Comparison of ENCODE assay signal across 8 cellular contexts in genomic region chr2:64524604-64525322, GRCh38. TPM values are rescaled to one million over a fixed set of nuclear protein-coding genes. Genes with fewer than 3 reads are reported as not detected.
DNase-seq lines count a peak whose midpoint lies in the region; ATAC-seq and TF ChIP-seq lines count a peak whose summit lies in the region.

No MANE protein-coding gene starts in this region.

- DNase-seq in D341Med (ENCODE audit: low spot score) = peak; percentile 69
- peak; percentile 2 to 17 (median 13) for DNase-seq in activated CD8-positive, alpha-beta memory T cell treated with anti-CD3 and anti-CD28 coated beads for 48 hours (ENCODE audit: low read depth in 2 of 3, low spot score in 2 of 3)
- no peak for DNase-seq in esophagus squamous epithelium (lab: John Stamatoyannopoulos, UW)
- no peak for DNase-seq in upper lobe of right lung
- DNase-seq in retina = no peak

- H3K9me3 Mint-ChIP-seq in nephron = no peaks in the 10 kb centered on the region

- intact Hi-C loops in esophagus squamous epithelium (cut with DNase I) = no loop called here
- intact Hi-C loops in upper lobe of right lung (cut with DNase I) = no loop called here

- TF ChIP-seq EP300 in Ishikawa (IDR thresholded peaks at IDR 0.05; ENCODE audit: borderline replicate concordance) = no peak

- TF ChIP-seq CTCF in esophagus squamous epithelium (IDR thresholded peaks at IDR 0.05) (no peak), nephron (IDR thresholded peaks at IDR 0.05; ENCODE audit: unreplicated experiment in 3 of 3) (no peak), upper lobe of right lung (IDR thresholded peaks at IDR 0.05) (no peak)

- H3K4me3 ChIP-seq in esophagus squamous epithelium (peak overlapping the region; percentile 82 to 97 (median 91)), upper lobe of right lung (peak overlapping the region; percentile 94)

- peaks cover 12% of the 10 kb centered on the region for H3K4me1 Mint-ChIP-seq in nephron

- H3K4me1 ChIP-seq in esophagus squamous epithelium (peaks cover 0 to 45% (median 0%) of the 10 kb centered on the region in 3 donors), upper lobe of right lung (peaks cover 19% of the 10 kb centered on the region)

- peaks cover 0 to 4% (median 0%) of the 10 kb centered on the region in 3 donors for H3K36me3 ChIP-seq in esophagus squamous epithelium
- no peaks in the 10 kb centered on the region for H3K36me3 ChIP-seq in upper lobe of right lung

- H3K36me3 Mint-ChIP-seq in nephron (ENCODE audit: low read depth) = no peaks in the 10 kb centered on the region

- WGBS in esophagus squamous epithelium, 2 donors = 0% methylated on average over 8 to 11 of the region's 48 CpGs

- no peaks in the 10 kb centered on the region for H3K27me3 Mint-ChIP-seq in nephron (ENCODE audit: low read depth)

- H3K27me3 ChIP-seq in esophagus squamous epithelium = no peaks in the 10 kb centered on the region
- no peaks in the 10 kb centered on the region for H3K27me3 ChIP-seq in upper lobe of right lung

- ATAC-seq in GM21447 (IDR thresholded peaks at IDR 0.05; ENCODE audit: unreplicated experiment) = peak; percentile 15
- peak; percentile 41 for ATAC-seq in upper lobe of right lung

- TF ChIP-seq POLR2A in esophagus squamous epithelium (IDR thresholded peaks at IDR 0.05) = no peak

- peak overlapping the region; percentile 93 to 99 (median 97) for H3K27ac ChIP-seq in esophagus squamous epithelium
- H3K27ac ChIP-seq in upper lobe of right lung = peak overlapping the region; percentile 94

- H3K4me3 Mint-ChIP-seq in nephron = peak overlapping the region; percentile 98 to 99 (median 99)

- TF ChIP-seq RAD21 in Ishikawa (IDR thresholded peaks at IDR 0.05; ENCODE audit: low read depth) = no peak

- H3K27ac Mint-ChIP-seq in nephron = peak overlapping the region; percentile 71 to 97 (median 94)

- no peaks in the 10 kb centered on the region for H3K9me3 ChIP-seq in esophagus squamous epithelium
- no peaks in the 10 kb centered on the region for H3K9me3 ChIP-seq in upper lobe of right lung

TF ChIP-seq in Ishikawa, 13 proteins besides CTCF, POLR2A, EP300 and RAD21:
- TF ChIP-seq FOXM1 (IDR thresholded peaks at IDR 0.05; ENCODE audit: borderline replicate concordance, low read depth) (no peak), TEAD4 (IDR thresholded peaks at IDR 0.05) (no peak), TAF1 (IDR thresholded peaks at IDR 0.05; ENCODE audit: low read depth) (no peak), YY1 (IDR thresholded peaks at IDR 0.05; ENCODE audit: low read depth) (no peak)
- TF ChIP-seq, protein P1, sequence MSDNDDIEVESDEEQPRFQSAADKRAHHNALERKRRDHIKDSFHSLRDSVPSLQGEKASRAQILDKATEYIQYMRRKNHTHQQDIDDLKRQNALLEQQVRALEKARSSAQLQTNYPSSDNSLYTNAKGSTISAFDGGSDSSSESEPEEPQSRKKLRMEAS (IDR thresholded peaks at IDR 0.05) = peak; percentile 17; the same call in 1 of the 2 replicates

RNA-seq across cellular contexts. Expression of gene AFTPH, which starts 0.6 kb away (rescaled TPM):
- total RNA-seq in esophagus squamous epithelium = 10 to 100 TPM; 30.3 to 52.8 (median 43.8) TPM
- total RNA-seq in upper lobe of right lung = 40.2 TPM

Comparison
In these comparisons a context has a peak if more than half of its experiments do, and no peak if none do; other contexts are left out.
1. DNase-seq: peak in D341Med (single experiment) and activated CD8-positive, alpha-beta memory T cell treated with anti-CD3 and anti-CD28 coated beads for 48 hours (3 of 3); none in esophagus squamous epithelium (single experiment), upper lobe of right lung (single experiment) and retina (single experiment).